ENCODE assay signal across 8 cellular contexts in the genomic region with DNA sequence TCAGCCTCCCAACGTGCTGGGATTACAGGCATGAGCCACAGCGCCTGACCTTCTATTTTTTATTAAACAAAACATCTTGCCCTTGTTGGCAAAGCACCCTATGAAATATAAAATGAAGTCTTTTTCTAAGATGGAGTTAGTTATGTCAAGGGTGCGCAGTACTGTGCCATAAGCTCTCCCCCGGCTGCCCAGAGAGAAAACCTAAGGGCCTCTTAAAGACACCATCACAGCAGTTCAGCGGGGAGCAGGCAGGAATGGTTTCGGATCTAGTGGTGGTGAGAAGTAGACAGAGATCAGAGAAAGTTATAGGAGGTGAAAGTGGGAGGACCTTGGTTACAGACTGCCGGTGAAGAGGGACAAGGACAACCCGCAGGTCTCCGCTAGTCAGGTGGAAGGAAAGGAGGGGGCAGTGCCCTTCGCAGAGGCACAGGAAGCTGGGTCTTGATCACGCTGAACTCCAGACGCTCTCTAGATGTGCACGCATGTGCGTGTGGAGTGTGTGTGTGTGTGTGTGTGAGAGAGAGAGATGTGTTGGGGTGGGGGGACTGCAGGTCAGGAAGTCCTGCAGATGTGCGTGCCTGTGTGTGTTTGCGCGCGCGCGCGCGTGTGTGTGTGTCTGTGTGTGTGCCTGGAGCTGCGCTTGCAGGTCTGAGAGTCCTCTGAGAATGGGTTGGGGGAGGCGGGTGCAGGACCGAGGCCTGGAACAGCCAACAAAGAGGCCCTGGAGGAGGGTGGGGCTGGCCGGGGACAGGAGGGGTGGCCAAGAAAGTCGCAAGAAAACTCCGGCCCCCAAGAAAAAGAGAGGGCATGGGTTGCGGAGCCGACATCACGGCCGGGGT. TPM values are rescaled to one million over a fixed set of nuclear protein-coding genes. Genes with fewer than 3 reads are reported as not detected.
DNase-seq lines count a peak whose midpoint lies in the region; ATAC-seq and TF ChIP-seq lines count a peak whose summit lies in the region.

No MANE protein-coding gene starts in this region.

- TF ChIP-seq EP300 in upper lobe of left lung (IDR thresholded peaks at IDR 0.05) = peak in 1 of 4 donors; percentile 25

- peaks cover 17% of the 10 kb centered on the region for H3K9me3 ChIP-seq in BLaER1
- no peaks in the 10 kb centered on the region for H3K9me3 ChIP-seq in parathyroid adenoma (ENCODE audit: control insufficient read depth, low read length)
- no peaks in the 10 kb centered on the region for H3K9me3 ChIP-seq in upper lobe of left lung

- ATAC-seq in upper lobe of left lung (ENCODE audit: low FRiP score in 2 of 2) (peak; percentile 34 to 64), HG03439 (IDR thresholded peaks at IDR 0.05; ENCODE audit: unreplicated experiment) (no peak)

- TF ChIP-seq POLR2A in upper lobe of left lung (IDR thresholded peaks at IDR 0.05) = peak in 1 of 4 donors; percentile 9

- peaks cover 35% of the 10 kb centered on the region for H4K20me1 ChIP-seq in BLaER1

- peak overlapping the region; percentile 94 for H3K4me3 ChIP-seq in BLaER1
- peak overlapping the region; percentile 75 to 78 for H3K4me3 ChIP-seq in foreskin fibroblast (ENCODE audit: low read depth in 1 of 2, low read length in 2 of 2)
- no peak overlapping the region for H3K4me3 ChIP-seq in parathyroid adenoma (ENCODE audit: low read depth, low read length)
- peak overlapping the region; percentile 72 to 83 (median 77) for H3K4me3 ChIP-seq in upper lobe of left lung

- H3K36me3 ChIP-seq in BLaER1 = peaks cover 7% of the 10 kb centered on the region
- no peaks in the 10 kb centered on the region for H3K36me3 ChIP-seq in parathyroid adenoma (ENCODE audit: control insufficient read depth, insufficient read depth, low read length)
- H3K36me3 ChIP-seq in upper lobe of left lung = peaks cover 0 to 7% (median 0%) of the 10 kb centered on the region in 4 donors

- H3K4me1 ChIP-seq in BLaER1 (peaks cover 62% of the 10 kb centered on the region), parathyroid adenoma (peaks cover 12% of the 10 kb centered on the region), upper lobe of left lung (peaks cover 24 to 44% (median 33%) of the 10 kb centered on the region in 4 donors)

- H3K27ac ChIP-seq in BLaER1 = peak overlapping the region; percentile 94
- no peak overlapping the region for H3K27ac ChIP-seq in parathyroid adenoma
- peak overlapping the region; percentile 93 to 97 (median 95) for H3K27ac ChIP-seq in upper lobe of left lung

- H2AFZ ChIP-seq in parathyroid adenoma = peak overlapping the region; percentile 75

- H3K27me3 ChIP-seq in BLaER1 (no peaks in the 10 kb centered on the region), parathyroid adenoma (ENCODE audit: control insufficient read depth, insufficient read depth, low read length) (no peaks in the 10 kb centered on the region), upper lobe of left lung (no peaks in the 10 kb centered on the region)

- H3K4me2 ChIP-seq in BLaER1 = peak overlapping the region; percentile 90
- peak overlapping the region; percentile 32 for H3K4me2 ChIP-seq in parathyroid adenoma (ENCODE audit: low read length)

- peak; percentile 31 for DNase-seq in HCEC 1CT
- DNase-seq in activated T-helper 1 cell treated with Interleukin-2 at 50 U/mL for 16 hours (ENCODE audit: low read depth) = peak; percentile 70
- DNase-seq in foreskin fibroblast = peak; percentile 47 to 82
- DNase-seq in upper lobe of left lung = peak; percentile 56 to 93

- H3K79me2 ChIP-seq in parathyroid adenoma = no peaks in the 10 kb centered on the region

- WGBS in upper lobe of left lung, 2 donors = 12 to 13% methylated on average over 32 of the region's 32 CpGs

- peak overlapping the region; percentile 75 for H3K9ac ChIP-seq in BLaER1
- H3K9ac ChIP-seq in parathyroid adenoma = no peak overlapping the region

- TF ChIP-seq CTCF in foreskin fibroblast (IDR thresholded peaks at IDR 0.05; ENCODE audit: low read depth, low read length) (no peak), parathyroid adenoma (IDR thresholded peaks at IDR 0.05) (no peak), upper lobe of left lung (IDR thresholded peaks at IDR 0.05) (no peak)

TF ChIP-seq in PFSK-1, 5 proteins besides CTCF, POLR2A, EP300 and RAD21:
- TF ChIP-seq SIN3A (IDR thresholded peaks at IDR 0.05; ENCODE audit: borderline replicate concordance, insufficient read depth, low read length) (no peak), FOXP2 (optimal IDR thresholded peaks at IDR 0.05; ENCODE audit: borderline replicate concordance, extremely low read depth, extremely low read length, insufficient read depth) (peak; percentile 44), POLR2AphosphoS5 (IDR thresholded peaks at IDR 0.05; ENCODE audit: low read depth, low read length) (0 out of 2 replicates have a peak, but pooled peaks have one; percentile 8), TAF1 (IDR thresholded peaks at IDR 0.05; ENCODE audit: borderline replicate concordance, insufficient read depth, low read length) (0 out of 2 replicates have a peak, but pooled peaks have one; percentile 33)
- TF ChIP-seq, protein P1, sequence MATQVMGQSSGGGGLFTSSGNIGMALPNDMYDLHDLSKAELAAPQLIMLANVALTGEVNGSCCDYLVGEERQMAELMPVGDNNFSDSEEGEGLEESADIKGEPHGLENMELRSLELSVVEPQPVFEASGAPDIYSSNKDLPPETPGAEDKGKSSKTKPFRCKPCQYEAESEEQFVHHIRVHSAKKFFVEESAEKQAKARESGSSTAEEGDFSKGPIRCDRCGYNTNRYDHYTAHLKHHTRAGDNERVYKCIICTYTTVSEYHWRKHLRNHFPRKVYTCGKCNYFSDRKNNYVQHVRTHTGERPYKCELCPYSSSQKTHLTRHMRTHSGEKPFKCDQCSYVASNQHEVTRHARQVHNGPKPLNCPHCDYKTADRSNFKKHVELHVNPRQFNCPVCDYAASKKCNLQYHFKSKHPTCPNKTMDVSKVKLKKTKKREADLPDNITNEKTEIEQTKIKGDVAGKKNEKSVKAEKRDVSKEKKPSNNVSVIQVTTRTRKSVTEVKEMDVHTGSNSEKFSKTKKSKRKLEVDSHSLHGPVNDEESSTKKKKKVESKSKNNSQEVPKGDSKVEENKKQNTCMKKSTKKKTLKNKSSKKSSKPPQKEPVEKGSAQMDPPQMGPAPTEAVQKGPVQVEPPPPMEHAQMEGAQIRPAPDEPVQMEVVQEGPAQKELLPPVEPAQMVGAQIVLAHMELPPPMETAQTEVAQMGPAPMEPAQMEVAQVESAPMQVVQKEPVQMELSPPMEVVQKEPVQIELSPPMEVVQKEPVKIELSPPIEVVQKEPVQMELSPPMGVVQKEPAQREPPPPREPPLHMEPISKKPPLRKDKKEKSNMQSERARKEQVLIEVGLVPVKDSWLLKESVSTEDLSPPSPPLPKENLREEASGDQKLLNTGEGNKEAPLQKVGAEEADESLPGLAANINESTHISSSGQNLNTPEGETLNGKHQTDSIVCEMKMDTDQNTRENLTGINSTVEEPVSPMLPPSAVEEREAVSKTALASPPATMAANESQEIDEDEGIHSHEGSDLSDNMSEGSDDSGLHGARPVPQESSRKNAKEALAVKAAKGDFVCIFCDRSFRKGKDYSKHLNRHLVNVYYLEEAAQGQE (IDR thresholded peaks at IDR 0.05; ENCODE audit: insufficient read depth in 1 of 2, low read depth in 2 of 2, low read length in 2 of 2) = no peak

RNA-seq across cellular contexts. Expression of gene CMTM3, which starts 0.7 kb away (rescaled TPM):
- 32.4 TPM for polyA plus RNA-seq in PFSK-1 (2012; ENCODE audit: insufficient read length, low read depth)
- 10 to 100 TPM in 5 of 6 donors, 1 to 10 TPM in 1; 4.2 to 52.1 (median 23.6) TPM for total RNA-seq in upper lobe of left lung

RNA-seq across cellular contexts. Expression of gene CMTM2, which starts 24.5 kb away (rescaled TPM):
- not detected for polyA plus RNA-seq in PFSK-1 (2012; ENCODE audit: insufficient read length, low read depth)
- total RNA-seq in upper lobe of left lung = 1 to 10 TPM in 3 of 6 donors, under 1 TPM in 1, not detected in 2; 0.55 to 4.4 (median 3.4) TPM

RNA-seq across cellular contexts. Expression of gene CMTM1, which starts 37.5 kb away (rescaled TPM):
- 7.6 TPM for polyA plus RNA-seq in PFSK-1 (2012; ENCODE audit: insufficient read length, low read depth)
- 1 to 10 TPM in 2 of 6 donors, under 1 TPM in 2, not detected in 2; 0.61 to 9.5 (median 2.6) TPM for total RNA-seq in upper lobe of left lung

RNA-seq across cellular contexts. Expression of gene CKLF, which starts 51.4 kb away (rescaled TPM):
- 51.6 TPM for polyA plus RNA-seq in PFSK-1 (2012; ENCODE audit: insufficient read length, low read depth)
- 10 to 100 TPM; 18.2 to 71.7 (median 47.4) TPM for total RNA-seq in upper lobe of left lung

RNA-seq across cellular contexts. Expression of gene TK2, which starts 53.8 kb away (rescaled TPM):
- 6.0 TPM for polyA plus RNA-seq in PFSK-1 (2012; ENCODE audit: insufficient read length, low read depth)
- 10 to 100 TPM; 28.2 to 54.0 (median 36.6) TPM for total RNA-seq in upper lobe of left lung
